In genomic region chr16:24568392-24568791, GRCh38 we compare ENCODE assay signal across 1 cellular context.
A peak's percentile ranks its signal among the peaks of the same experiment; 100 is the strongest.
TF ChIP-seq lines count a peak whose summit lies in the region.

No MANE protein-coding gene starts in this region.

TF ChIP-seq in HepG2, 621 proteins besides CTCF, POLR2A, EP300 and RAD21:
- no peak for TF ChIP-seq ZNF720 (CRISPR knock-in tag; IDR thresholded peaks at IDR 0.05)
- no peak for TF ChIP-seq KLF16 (CRISPR knock-in tag; IDR thresholded peaks at IDR 0.05)
- TF ChIP-seq ZNF570 (CRISPR knock-in tag; IDR thresholded peaks at IDR 0.05; ENCODE audit: borderline replicate concordance) = no peak
- TF ChIP-seq CERS6 (CRISPR knock-in tag; IDR thresholded peaks at IDR 0.05) = no peak
- peak; percentile 37 for TF ChIP-seq STAG1 (CRISPR knock-in tag; IDR thresholded peaks at IDR 0.05)
- TF ChIP-seq CCDC6 (CRISPR knock-in tag; IDR thresholded peaks at IDR 0.05) = no peak
